Comparison of ENCODE assay signal across 8 cellular contexts in the genomic region with DNA sequence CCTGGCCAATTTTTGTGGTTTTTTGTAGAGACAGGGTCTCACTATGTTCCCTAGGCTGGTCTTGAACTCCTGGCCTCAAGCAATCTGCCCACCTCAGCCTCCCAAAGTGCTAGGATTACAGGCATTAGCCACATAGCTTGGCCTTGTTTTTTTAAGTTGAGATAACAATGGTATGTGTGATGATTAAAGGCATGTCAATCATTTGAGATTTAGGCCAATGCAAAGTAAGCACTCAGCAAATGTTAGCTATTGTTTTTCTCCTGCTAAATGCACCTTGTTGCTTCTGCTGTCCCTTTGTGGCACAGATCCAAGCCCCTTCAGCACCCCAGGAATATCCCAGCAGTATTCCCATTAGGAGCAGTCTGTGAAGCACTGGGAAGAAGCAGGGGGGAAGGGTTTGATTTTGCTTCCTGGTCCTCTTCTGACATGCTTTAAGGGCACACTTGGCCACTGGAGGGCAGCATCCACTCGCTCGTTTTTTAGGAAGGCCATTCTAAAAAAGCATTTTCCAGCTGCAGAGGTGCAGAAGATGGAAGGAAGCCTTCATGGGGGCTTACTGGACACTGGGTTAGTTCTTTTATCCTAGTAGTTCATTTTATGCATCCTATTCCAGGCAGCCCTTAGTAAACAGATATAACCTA.
A peak's percentile ranks its signal among the peaks of the same experiment; 100 is the strongest.
DNase-seq lines count a peak whose midpoint lies in the region; ATAC-seq, FAIRE-seq and TF ChIP-seq lines count a peak whose summit lies in the region.

No MANE protein-coding gene starts in this region.

- peak; percentile 71 for TF ChIP-seq RAD21 in HepG2 (CRISPR knock-in tag; IDR thresholded peaks at IDR 0.05)

- no peak overlapping the region for H2AFZ ChIP-seq in HepG2 (ENCODE audit: low read length)

- H3K79me2 ChIP-seq in HepG2 (ENCODE audit: insufficient read depth, low read length): no peaks in the 10 kb centered on the region

- CTCF ChIA-PET in HepG2 (lab: Yijun Ruan, JAX; ENCODE audit: low intra/inter-chr PET ratio, low total read pairs): interaction anchor here (1.3 to 2.1 kb wide), 2 partner anchors 227 to 244 kb away, joined by 4 to 17 read pairs; no protein-coding TSS in a partner anchor

- ATAC-seq in HepG2: peak; percentile 71
- ATAC-seq in GM21717 (IDR thresholded peaks at IDR 0.05; ENCODE audit: unreplicated experiment): no peak

- no peaks in the 10 kb centered on the region for H4K20me1 ChIP-seq in HepG2 (ENCODE audit: insufficient read depth, low read length)

- H3K36me3 ChIP-seq in HepG2 (replicated peaks in 1 of 2; ENCODE audit: control insufficient read depth in 1 of 2, insufficient read depth in 2 of 2, low read length in 2 of 2): no peaks in the 10 kb centered on the region

- H3K4me2 ChIP-seq in HepG2 (ENCODE audit: low read depth, low read length): no peak overlapping the region

- no peak for TF ChIP-seq POLR2A in HepG2 (IDR thresholded peaks at IDR 0.05; ENCODE audit: insufficient read depth in 1 of 2, low read depth in 2 of 2, low read length in 2 of 2)

- intact Hi-C loops in HepG2 (cut with micrococcal nuclease; ENCODE audit: unreplicated experiment): loop anchor here (1.0 to 5.0 kb wide), 2 partner anchors 229 to 244 kb away; no protein-coding TSS in a partner anchor

- no peak for TF ChIP-seq EP300 in HepG2 (IDR thresholded peaks at IDR 0.05; ENCODE audit: low read depth in 2 of 2, low read length in 2 of 2)
- no peak for TF ChIP-seq EP300 in HepG2 (CRISPR knock-in tag; IDR thresholded peaks at IDR 0.05; ENCODE audit: borderline replicate concordance)

- in situ Hi-C loops in HepG2 (cut with HindIII; ENCODE audit: extremely low pct_ligation_motif_present, low pct_unique_long_range_greater_than_20kb): loop anchor here (5.0 kb wide), 1 partner anchor 244 kb away; no protein-coding TSS in a partner anchor

- no peak overlapping the region for H3K27ac ChIP-seq in HepG2 (ENCODE audit: extremely low read length, insufficient read depth, low read length)

- 4% methylated on average over 2 of the region's 2 CpGs for WGBS in HepG2 (ENCODE audit: low lambda C conversion rate)

- H3K4me3 ChIP-seq in AG10803 (ENCODE audit: low read length): no peak overlapping the region
- H3K4me3 ChIP-seq in HepG2 (replicated peaks in 1 of 3; ENCODE audit: insufficient read depth in 1 of 3, low read depth in 2 of 3, low read length in 3 of 3): no peak overlapping the region

- BruUV-seq in HepG2 (replicated peaks; lab: Mats Ljungman, UMichigan): no TSS peak

- H3K4me1 ChIP-seq in HepG2 (ENCODE audit: insufficient read depth, low read length): peaks cover 14% of the 10 kb centered on the region; the same call in 1 of the 2 replicates

- POLR2A ChIA-PET in HepG2 (lab: Yijun Ruan, JAX): no interaction called here

- peak; percentile 75 for DNase-seq in AG10803 (ENCODE audit: low read depth)
- DNase-seq in H4 (ENCODE audit: low spot score): peak; percentile 73
- peak; percentile 58 for DNase-seq in NCI-H345 treated with DMSO at 0.1 percent for 48 hours (lab: John Stamatoyannopoulos, UW; ENCODE audit: unreplicated experiment)
- peak; percentile 52 for DNase-seq in activated CD4-positive, CD25-positive, alpha-beta regulatory T cell treated with anti-CD3 and anti-CD28 coated beads, Interleukin-2, amount 50 U/mL, for 72 hours
- DNase-seq in cerebellum (ENCODE audit: low spot score): peak; percentile 72
- peak; percentile 76 for DNase-seq in HepG2 (ENCODE audit: low spot score)
- DNase-seq in stimulated activated CD4-positive, alpha-beta T cell treated with anti-CD3 and anti-CD28 coated beads, Interleukin-4, amount 100 ng/mL, for 48 hours (ENCODE audit: low read depth in 2 of 2): peak; percentile 55 to 58

- H3K27me3 ChIP-seq in HepG2 (ENCODE audit: control insufficient read depth in 1 of 2, insufficient read depth in 2 of 2, low read length in 2 of 2): no peaks in the 10 kb centered on the region

- H3K9me3 ChIP-seq in HepG2 (ENCODE audit: low read length): peaks cover 8% of the 10 kb centered on the region

- FAIRE-seq in HepG2 (lab: Jason Lieb, UNC): peak; percentile 91

- no peak overlapping the region for H3K9ac ChIP-seq in HepG2 (ENCODE audit: insufficient read depth, low read depth, low read length)

- TF ChIP-seq CTCF in AG10803 (conservative IDR thresholded peaks at IDR 0.05; ENCODE audit: low read length) (peak; percentile 82), HepG2 (CRISPR knock-in tag; IDR thresholded peaks at IDR 0.05) (peak; percentile 92)

TF ChIP-seq in HepG2, 621 proteins besides CTCF, POLR2A, EP300 and RAD21:
- 0 out of 2 replicates have a peak, but pooled peaks have one; percentile 34 for TF ChIP-seq FOXC1 (CRISPR knock-in tag; IDR thresholded peaks at IDR 0.05; ENCODE audit: borderline replicate concordance)
- TF ChIP-seq NFYB (CRISPR knock-in tag; IDR thresholded peaks at IDR 0.05): no peak
- TF ChIP-seq, protein P1, sequence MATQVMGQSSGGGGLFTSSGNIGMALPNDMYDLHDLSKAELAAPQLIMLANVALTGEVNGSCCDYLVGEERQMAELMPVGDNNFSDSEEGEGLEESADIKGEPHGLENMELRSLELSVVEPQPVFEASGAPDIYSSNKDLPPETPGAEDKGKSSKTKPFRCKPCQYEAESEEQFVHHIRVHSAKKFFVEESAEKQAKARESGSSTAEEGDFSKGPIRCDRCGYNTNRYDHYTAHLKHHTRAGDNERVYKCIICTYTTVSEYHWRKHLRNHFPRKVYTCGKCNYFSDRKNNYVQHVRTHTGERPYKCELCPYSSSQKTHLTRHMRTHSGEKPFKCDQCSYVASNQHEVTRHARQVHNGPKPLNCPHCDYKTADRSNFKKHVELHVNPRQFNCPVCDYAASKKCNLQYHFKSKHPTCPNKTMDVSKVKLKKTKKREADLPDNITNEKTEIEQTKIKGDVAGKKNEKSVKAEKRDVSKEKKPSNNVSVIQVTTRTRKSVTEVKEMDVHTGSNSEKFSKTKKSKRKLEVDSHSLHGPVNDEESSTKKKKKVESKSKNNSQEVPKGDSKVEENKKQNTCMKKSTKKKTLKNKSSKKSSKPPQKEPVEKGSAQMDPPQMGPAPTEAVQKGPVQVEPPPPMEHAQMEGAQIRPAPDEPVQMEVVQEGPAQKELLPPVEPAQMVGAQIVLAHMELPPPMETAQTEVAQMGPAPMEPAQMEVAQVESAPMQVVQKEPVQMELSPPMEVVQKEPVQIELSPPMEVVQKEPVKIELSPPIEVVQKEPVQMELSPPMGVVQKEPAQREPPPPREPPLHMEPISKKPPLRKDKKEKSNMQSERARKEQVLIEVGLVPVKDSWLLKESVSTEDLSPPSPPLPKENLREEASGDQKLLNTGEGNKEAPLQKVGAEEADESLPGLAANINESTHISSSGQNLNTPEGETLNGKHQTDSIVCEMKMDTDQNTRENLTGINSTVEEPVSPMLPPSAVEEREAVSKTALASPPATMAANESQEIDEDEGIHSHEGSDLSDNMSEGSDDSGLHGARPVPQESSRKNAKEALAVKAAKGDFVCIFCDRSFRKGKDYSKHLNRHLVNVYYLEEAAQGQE (IDR thresholded peaks at IDR 0.05; ENCODE audit: borderline replicate concordance in 1 of 2, low read depth in 1 of 2, low read length in 2 of 2): no peak
- TF ChIP-seq ZBTB8A (CRISPR knock-in tag; IDR thresholded peaks at IDR 0.05; ENCODE audit: borderline replicate concordance, low read depth): no peak
- TF ChIP-seq SIX4 (CRISPR knock-in tag; IDR thresholded peaks at IDR 0.05): no peak
- TF ChIP-seq ZFYVE20 (CRISPR knock-in tag; IDR thresholded peaks at IDR 0.05; ENCODE audit: borderline replicate concordance, low read depth): no peak
- TF ChIP-seq RARG (CRISPR knock-in tag; IDR thresholded peaks at IDR 0.05; ENCODE audit: low read depth): no peak
- TF ChIP-seq MTA3 (CRISPR knock-in tag; IDR thresholded peaks at IDR 0.05): no peak
- no peak for TF ChIP-seq ZNF614 (CRISPR knock-in tag; IDR thresholded peaks at IDR 0.05; ENCODE audit: borderline replicate concordance)
- TF ChIP-seq STAG1 (CRISPR knock-in tag; IDR thresholded peaks at IDR 0.05): peak; percentile 95
- peak; percentile 43; the same call in 1 of the 2 replicates for TF ChIP-seq ELF3 (CRISPR knock-in tag; IDR thresholded peaks at IDR 0.05)
- TF ChIP-seq, protein P2, sequence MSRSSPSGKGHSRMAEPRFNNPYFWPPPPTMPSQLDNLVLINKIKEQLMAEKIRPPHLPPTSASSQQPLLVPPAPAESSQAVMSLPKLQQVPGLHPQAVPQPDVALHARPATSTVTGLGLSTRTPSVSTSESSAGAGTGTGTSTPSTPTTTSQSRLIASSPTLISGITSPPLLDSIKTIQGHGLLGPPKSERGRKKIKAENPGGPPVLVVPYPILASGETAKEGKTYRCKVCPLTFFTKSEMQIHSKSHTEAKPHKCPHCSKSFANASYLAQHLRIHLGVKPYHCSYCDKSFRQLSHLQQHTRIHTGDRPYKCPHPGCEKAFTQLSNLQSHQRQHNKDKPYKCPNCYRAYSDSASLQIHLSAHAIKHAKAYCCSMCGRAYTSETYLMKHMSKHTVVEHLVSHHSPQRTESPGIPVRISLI (CRISPR knock-in tag; IDR thresholded peaks at IDR 0.05; ENCODE audit: borderline replicate concordance): peak; percentile 64
- TF ChIP-seq, protein P3, sequence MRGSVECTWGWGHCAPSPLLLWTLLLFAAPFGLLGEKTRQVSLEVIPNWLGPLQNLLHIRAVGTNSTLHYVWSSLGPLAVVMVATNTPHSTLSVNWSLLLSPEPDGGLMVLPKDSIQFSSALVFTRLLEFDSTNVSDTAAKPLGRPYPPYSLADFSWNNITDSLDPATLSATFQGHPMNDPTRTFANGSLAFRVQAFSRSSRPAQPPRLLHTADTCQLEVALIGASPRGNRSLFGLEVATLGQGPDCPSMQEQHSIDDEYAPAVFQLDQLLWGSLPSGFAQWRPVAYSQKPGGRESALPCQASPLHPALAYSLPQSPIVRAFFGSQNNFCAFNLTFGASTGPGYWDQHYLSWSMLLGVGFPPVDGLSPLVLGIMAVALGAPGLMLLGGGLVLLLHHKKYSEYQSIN (CRISPR knock-in tag; IDR thresholded peaks at IDR 0.05; ENCODE audit: borderline replicate concordance): no peak
- no peak for TF ChIP-seq SOX13 (IDR thresholded peaks at IDR 0.05)
- TF ChIP-seq SOX13 (CRISPR knock-in tag; conservative IDR thresholded peaks at IDR 0.05 in 1 of 2, IDR thresholded peaks at IDR 0.05 in 1 of 2): peak in 1 of 2 experiments; percentile 15; a peak in 1 of 4 replicates
- no peak for TF ChIP-seq ZBTB38 (CRISPR knock-in tag; IDR thresholded peaks at IDR 0.05)
- no peak for TF ChIP-seq ZNF644 (CRISPR knock-in tag; IDR thresholded peaks at IDR 0.05; ENCODE audit: low read depth)
- peak; percentile 60; the same call in 1 of the 2 replicates for TF ChIP-seq SMC3 (IDR thresholded peaks at IDR 0.05; ENCODE audit: low read length)
- TF ChIP-seq XRCC5 (optimal IDR thresholded peaks at IDR 0.05; ENCODE audit: low read length): peak; percentile 38
- TF ChIP-seq WIZ (CRISPR knock-in tag; IDR thresholded peaks at IDR 0.05): no peak
- TF ChIP-seq TCF7 (IDR thresholded peaks at IDR 0.05; ENCODE audit: low read depth): no peak
- no peak for TF ChIP-seq ZKSCAN1 (IDR thresholded peaks at IDR 0.05; ENCODE audit: low read length)
